Comparison of ENCODE assay signal across 30 cellular contexts in genomic region chr5:177467436-177467835, GRCh38. TPM values are rescaled to one million over a fixed set of nuclear protein-coding genes. Genes with fewer than 3 reads are reported as not detected.
"Had no signal": no experiment of that assay in that cellular context is flagged by ENCODE, and none has a peak within 500 bp of the region (broad histone marks: within the 10 kb centered on the region; RNA-seq: fewer than 3 reads in every experiment).

No MANE protein-coding gene starts in this region.

- H3K27me3 Mint-ChIP-seq: activated CD4-positive, alpha-beta T cell treated with anti-CD3 and anti-CD28 coated beads for 36 hours; activated CD4-positive, alpha-beta T cell treated with anti-CD3 and anti-CD28 coated beads, Interleukin-2, amount 10 ng/mL, durations not matched to agents 7 days and 5 days had no signal

- H3K36me3 Mint-ChIP-seq: activated naive CD4-positive, alpha-beta T cell treated with anti-CD3 and anti-CD28 coated beads, Interleukin-2, amount 50 U/mL, for 72 hours had no signal

- H3K27ac Mint-ChIP-seq: activated CD4-positive, alpha-beta T cell treated with anti-CD3 and anti-CD28 coated beads for 36 hours; activated CD4-positive, alpha-beta T cell treated with anti-CD3 and anti-CD28 coated beads, Interleukin-2, amount 10 ng/mL, durations not matched to agents 7 days and 5 days; activated naive CD4-positive, alpha-beta T cell treated with anti-CD3 and anti-CD28 coated beads for 36 hours; activated naive CD4-positive, alpha-beta T cell treated with anti-CD3 and anti-CD28 coated beads, Interleukin-2, amount 50 U/mL, for 72 hours; activated T-helper 1 cell treated with anti-CD3 and anti-CD28 coated beads, Interleukin-12 subunit alpha, Interleukin-12 subunit beta, Interleukin-2, Interleukin-4 antibody, amounts not matched to agents 30 ng/mL and 10 ng/mL and 1 ng/mL, durations not matched to agents 14 hours and 24 hours and 36 hours; WTC11 had no signal

- H3K27me3 ChIP-seq: MG63, SJCRH30 had no signal

- H3K4me3 Mint-ChIP-seq: activated CD4-positive, alpha-beta T cell treated with anti-CD3 and anti-CD28 coated beads for 36 hours; activated CD4-positive, alpha-beta T cell treated with anti-CD3 and anti-CD28 coated beads, Interleukin-2, amount 10 ng/mL, durations not matched to agents 7 days and 5 days; activated naive CD4-positive, alpha-beta T cell treated with anti-CD3 and anti-CD28 coated beads for 36 hours; activated T-cell treated with anti-CD3 and anti-CD28 coated beads, Interleukin-2, amount 50 U/mL, for 4 hours; activated T-helper 1 cell treated with anti-CD3 and anti-CD28 coated beads, Interleukin-12 subunit alpha, Interleukin-12 subunit beta, Interleukin-2, Interleukin-4 antibody, amounts not matched to agents 30 ng/mL and 10 ng/mL and 1 ng/mL, durations not matched to agents 14 hours and 24 hours and 36 hours; brain; WTC11 had no signal

- DNase-seq: activated CD4-positive, alpha-beta T cell treated with anti-CD3 and anti-CD28 coated beads for 36 hours; activated CD4-positive, alpha-beta T cell treated with anti-CD3 and anti-CD28 coated beads, Interleukin-2, amount 10 ng/mL, durations not matched to agents 7 days and 5 days; activated CD4-positive, alpha-beta T cell treated with anti-CD3 and anti-CD28 coated beads, Interleukin-2, amount 50 U/mL, for 48 hours; activated CD8-positive, alpha-beta memory T cell treated with anti-CD3 and anti-CD28 coated beads, Interleukin-2, amount 50 U/mL, for 4 hours; activated gamma-delta T cell treated with Interleukin-2 at 50 U/mL for 16 hours; activated naive CD4-positive, alpha-beta T cell treated with anti-CD3 and anti-CD28 coated beads for 36 hours; activated T-cell treated with anti-CD3 and anti-CD28 coated beads for 4 hours; activated T-cell treated with anti-CD3 and anti-CD28 coated beads, Interleukin-2, amount 50 U/mL, for 4 hours; anterior cingulate cortex; central memory CD4-positive, alpha-beta T cell; Kasumi-1; MG63; MV-4-11; NCI-H1092; NCI-H1436 treated with DMSO at 0.1 percent for 48 hours; NCI-H1694 treated with DMSO at 0.1 percent for 48 hours; NCI-H2029; NCI-H345; NCI-H524 treated with DMSO at 0.1 percent for 48 hours; SHP77; SJCRH30; T1000 had no signal

- ATAC-seq: activated CD4-positive, alpha-beta T cell treated with anti-CD3 and anti-CD28 coated beads for 36 hours; activated CD4-positive, CD25-positive, alpha-beta regulatory T cell treated with anti-CD3 and anti-CD28 coated beads, Interleukin-2, amount 50 U/mL, for 24 hours; activated naive CD4-positive, alpha-beta T cell treated with anti-CD3 and anti-CD28 coated beads, Interleukin-2, amount 50 U/mL, for 72 hours; activated T-cell treated with anti-CD3 and anti-CD28 coated beads, Interleukin-2, amount 50 U/mL, for 4 hours; Panc1; WTC11 had no signal

- H3K9me3 ChIP-seq: MG63 had no signal

- H3K4me3 ChIP-seq: MG63, SJCRH30, SK-N-MC had no signal

- H3K27ac ChIP-seq: SJCRH30, SK-N-MC had no signal

- H3K9me3 Mint-ChIP-seq: activated CD4-positive, alpha-beta T cell treated with anti-CD3 and anti-CD28 coated beads, Interleukin-2, amount 10 ng/mL, durations not matched to agents 7 days and 5 days; activated naive CD4-positive, alpha-beta T cell treated with anti-CD3 and anti-CD28 coated beads for 36 hours; activated naive CD4-positive, alpha-beta T cell treated with anti-CD3 and anti-CD28 coated beads, Interleukin-2, amount 50 U/mL, for 72 hours; activated T-helper 1 cell treated with anti-CD3 and anti-CD28 coated beads, Interleukin-12 subunit alpha, Interleukin-12 subunit beta, Interleukin-2, Interleukin-4 antibody, amounts not matched to agents 30 ng/mL and 10 ng/mL and 1 ng/mL, durations not matched to agents 14 hours and 24 hours and 36 hours had no signal

RNA-seq across cellular contexts. Expression of gene DOK3, which starts 42.2 kb away (rescaled TPM):
- total RNA-seq: RPMI7951 had no signal
